ENCODE assay signal across 8 cellular contexts in genomic region chr10:45580781-45581496, GRCh38.
A peak's percentile ranks its signal among the peaks of the same experiment; 100 is the strongest.
DNase-seq lines count a peak whose midpoint lies in the region; ATAC-seq and TF ChIP-seq lines count a peak whose summit lies in the region.

No MANE protein-coding gene starts in this region.

- peak; percentile 22 for DNase-seq in ACHN
- DNase-seq in colonic mucosa: peak; percentile 53
- no peak for DNase-seq in thoracic aorta (ENCODE audit: low spot score)
- no peak for DNase-seq in SIG-M5 (lab: John Stamatoyannopoulos, UW)
- DNase-seq in HEK293T (ENCODE audit: extremely low spot score): no peak
- no peak for DNase-seq in NCI-H146 treated with DMSO at 0.1 percent for 48 hours (lab: John Stamatoyannopoulos, UW; ENCODE audit: unreplicated experiment)

- H3K9me3 ChIP-seq in colonic mucosa: no peaks in the 10 kb centered on the region
- peaks cover 2% of the 10 kb centered on the region for H3K9me3 ChIP-seq in thoracic aorta

- H3K4me3 ChIP-seq in colonic mucosa (peak overlapping the region; percentile 26), thoracic aorta (peak overlapping the region; percentile 12)

- peak overlapping the region; percentile 32 to 73 for H3K9ac ChIP-seq in colonic mucosa (ENCODE audit: low read depth in 2 of 2, low read length in 2 of 2)

- H3K27ac ChIP-seq in colonic mucosa (peak overlapping the region; percentile 64), thoracic aorta (no peak overlapping the region)

- POLR2A ChIA-PET in HEK293T (lab: Yijun Ruan, JAX): no interaction called here

- in situ Hi-C loops in ACHN (cut with HindIII; ENCODE audit: low pct_ligation_motif_present, low pct_unique_long_range_greater_than_20kb, low sequenced_read_pairs): no loop called here

- CTCF ChIA-PET in HEK293T (lab: Yijun Ruan, JAX): no interaction called here

- TF ChIP-seq CTCF in colonic mucosa (IDR thresholded peaks at IDR 0.05): no peak
- TF ChIP-seq CTCF in thoracic aorta (IDR thresholded peaks at IDR 0.05): no peak

- H3K36me3 ChIP-seq in colonic mucosa (no peaks in the 10 kb centered on the region), thoracic aorta (no peaks in the 10 kb centered on the region)

- H3K27me3 ChIP-seq in colonic mucosa: no peaks in the 10 kb centered on the region
- H3K27me3 ChIP-seq in thoracic aorta (replicated peaks; ENCODE audit: insufficient read depth): no peaks in the 10 kb centered on the region

- intact Hi-C loops in colonic mucosa (cut with DNase I): no loop called here

- ATAC-seq in GM19438 (IDR thresholded peaks at IDR 0.05; ENCODE audit: low read depth, unreplicated experiment) (peak; percentile 62), HG03565 (IDR thresholded peaks at IDR 0.05; ENCODE audit: unreplicated experiment) (peak; percentile 36), thoracic aorta (ENCODE audit: insufficient number of reproducible peaks, low FRiP score, low read depth) (no peak)

- H3K4me1 ChIP-seq in colonic mucosa (peaks cover 10% of the 10 kb centered on the region), thoracic aorta (ENCODE audit: control insufficient read depth in 1 of 2, low read depth in 2 of 2) (no peaks in the 10 kb centered on the region)

TF ChIP-seq in HEK293T, 16 proteins besides CTCF, POLR2A, EP300 and RAD21:
- TF ChIP-seq SP1 (IDR thresholded peaks at IDR 0.05) (no peak), BHLHE40 (IDR thresholded peaks at IDR 0.05; ENCODE audit: borderline replicate concordance) (no peak), ELF4 (IDR thresholded peaks at IDR 0.05) (no peak), ZNF384 (IDR thresholded peaks at IDR 0.05) (no peak), LEF1 (IDR thresholded peaks at IDR 0.05; ENCODE audit: borderline replicate concordance) (no peak), HDGF (IDR thresholded peaks at IDR 0.05; ENCODE audit: borderline replicate concordance) (no peak), PKNOX1 (IDR thresholded peaks at IDR 0.05) (no peak), TARDBP (IDR thresholded peaks at IDR 0.05) (no peak), SUZ12 (IDR thresholded peaks at IDR 0.05) (no peak), FOXM1 (IDR thresholded peaks at IDR 0.05; ENCODE audit: borderline replicate concordance) (no peak), NFRKB (IDR thresholded peaks at IDR 0.05) (no peak), CTBP1 (IDR thresholded peaks at IDR 0.05; ENCODE audit: borderline replicate concordance) (no peak), L3MBTL2 (conservative IDR thresholded peaks at IDR 0.05) (no peak), FOXA1 (IDR thresholded peaks at IDR 0.05) (no peak), ARNT (IDR thresholded peaks at IDR 0.05) (no peak), FOXK2 (IDR thresholded peaks at IDR 0.05) (no peak)

Comparison
In these comparisons a context has a peak if more than half of its experiments do, and no peak if none do; other contexts are left out.
1. DNase-seq: peak in ACHN (single experiment) and colonic mucosa (single experiment); none in thoracic aorta (single experiment), SIG-M5 (single experiment), HEK293T (single experiment) and NCI-H146 treated with DMSO at 0.1 percent for 48 hours (single experiment).